In genomic region chr1:155323729-155324040, GRCh38 we compare ENCODE assay signal across 8 cellular contexts. TPM values are rescaled to one million over a fixed set of nuclear protein-coding genes. Genes with fewer than 3 reads are reported as not detected.
DNase-seq lines count a peak whose midpoint lies in the region; ATAC-seq and TF ChIP-seq lines count a peak whose summit lies in the region.

No MANE protein-coding gene starts in this region.

- CTCF ChIA-PET in Panc1 (lab: Charles Lee) = interaction anchor here (0.6 to 3.5 kb wide), 5 partner anchors 45 to 406 kb away, joined by 3 to 34 read pairs (median 4); no protein-coding TSS in a partner anchor

- no peak for TF ChIP-seq EP300 in esophagus muscularis mucosa (IDR thresholded peaks at IDR 0.05)

- peaks cover 43% of the 10 kb centered on the region for H3K36me3 ChIP-seq in HUES6 (ENCODE audit: control insufficient read depth, insufficient read depth, low read length)
- no peaks in the 10 kb centered on the region; the same call in none of the 2 replicates for H3K36me3 ChIP-seq in Panc1 (ENCODE audit: control insufficient read depth, insufficient read depth, low read length)
- peaks cover 0 to 38% (median 18%) of the 10 kb centered on the region in 4 donors for H3K36me3 ChIP-seq in esophagus muscularis mucosa

- TF ChIP-seq POLR2A in esophagus muscularis mucosa (IDR thresholded peaks at IDR 0.05; ENCODE audit: low read depth) = no peak

- in situ Hi-C loops in Panc1 (cut with HindIII; ENCODE audit: low pct_unique_long_range_greater_than_20kb, low sequenced_read_pairs) = no loop called here

- ATAC-seq in GM21360 (IDR thresholded peaks at IDR 0.05; ENCODE audit: unreplicated experiment) (peak; percentile 36), Panc1 (peak; percentile 66)
- ATAC-seq in stimulated activated effector memory CD8-positive, alpha-beta T cell treated with anti-CD3 and anti-CD28 coated beads, Interleukin-12 subunit alpha, Interleukin-12 subunit beta, amount 100 ng/mL, for 72 hours = peak; percentile 75

- 0% methylated on average over 4 of the region's 29 CpGs for WGBS in esophagus muscularis mucosa

- H3K4me1 ChIP-seq in HUES6 (ENCODE audit: control insufficient read depth, insufficient read depth, low read length) = peaks cover 28% of the 10 kb centered on the region
- H3K4me1 ChIP-seq in Panc1 (ENCODE audit: control insufficient read depth, insufficient read depth, low read length) = peaks cover 47% of the 10 kb centered on the region
- H3K4me1 ChIP-seq in esophagus muscularis mucosa = peaks cover 28 to 70% (median 57%) of the 10 kb centered on the region in 4 donors

- DNase-seq in COLO668 (lab: John Stamatoyannopoulos, UW; ENCODE audit: unreplicated experiment) (peak; percentile 81), Panc1 (ENCODE audit: low read depth, low spot score) (peak; percentile 74), esophagus muscularis mucosa (ENCODE audit: extremely low spot score) (peak; percentile 97), myocyte (ENCODE audit: low read depth) (peak; percentile 87)
- peak; percentile 91 to 92 for DNase-seq in activated T-cell treated with anti-CD3 and anti-CD28 coated beads, Interleukin-2, amount 50 U/mL, for 48 hours
- peak; percentile 71 to 91 for DNase-seq in stimulated activated effector memory CD8-positive, alpha-beta T cell treated with anti-CD3 and anti-CD28 coated beads, Interleukin-12 subunit alpha, Interleukin-12 subunit beta, amount 100 ng/mL, for 72 hours (ENCODE audit: low spot score in 2 of 2)

- peak overlapping the region; percentile 87 for H3K4me3 ChIP-seq in HUES6 (ENCODE audit: low read depth, low read length)
- peak overlapping the region; percentile 92 to 96 for H3K4me3 ChIP-seq in Panc1 (ENCODE audit: low read depth in 2 of 2, low read length in 2 of 2)
- peak overlapping the region; percentile 68 to 94 (median 84) for H3K4me3 ChIP-seq in esophagus muscularis mucosa

- H3K27ac Mint-ChIP-seq in stimulated activated effector memory CD8-positive, alpha-beta T cell treated with anti-CD3 and anti-CD28 coated beads, Interleukin-12 subunit alpha, Interleukin-12 subunit beta, amount 100 ng/mL, for 72 hours = peak overlapping the region; percentile 94

- H3K9me3 Mint-ChIP-seq in stimulated activated effector memory CD8-positive, alpha-beta T cell treated with anti-CD3 and anti-CD28 coated beads, Interleukin-12 subunit alpha, Interleukin-12 subunit beta, amount 100 ng/mL, for 72 hours = no peaks in the 10 kb centered on the region

- peaks cover 9% of the 10 kb centered on the region; the same call in 1 of the 2 replicates for H3K27me3 ChIP-seq in HUES6 (ENCODE audit: control insufficient read depth, insufficient read depth, low read length)
- no peaks in the 10 kb centered on the region for H3K27me3 ChIP-seq in Panc1 (ENCODE audit: control insufficient read depth, insufficient read depth, low read length)
- H3K27me3 ChIP-seq in esophagus muscularis mucosa = no peaks in the 10 kb centered on the region

- H3K9ac ChIP-seq in HUES6 (ENCODE audit: low read length) = peak overlapping the region; percentile 73

- BruUV-seq in Panc1 (replicated peaks; lab: Mats Ljungman, UMichigan) = no TSS peak

- H3K9me3 ChIP-seq in HUES6 (ENCODE audit: control insufficient read depth, insufficient read depth, low read depth, low read length) = no peaks in the 10 kb centered on the region
- H3K9me3 ChIP-seq in Panc1 (ENCODE audit: control insufficient read depth, insufficient read depth, low read depth, low read length) = no peaks in the 10 kb centered on the region
- H3K9me3 ChIP-seq in esophagus muscularis mucosa = no peaks in the 10 kb centered on the region

- peaks cover 49% of the 10 kb centered on the region for H3K36me3 Mint-ChIP-seq in stimulated activated effector memory CD8-positive, alpha-beta T cell treated with anti-CD3 and anti-CD28 coated beads, Interleukin-12 subunit alpha, Interleukin-12 subunit beta, amount 100 ng/mL, for 72 hours

- intact Hi-C loops in Panc1 (cut with micrococcal nuclease; ENCODE audit: unreplicated experiment) = loop anchor here (1.0 kb wide), 1 partner anchor 46 kb away; the partner anchor contains the start of gene HCN3
- intact Hi-C loops in esophagus muscularis mucosa (cut with DNase I) = loop anchor here (2.0 kb wide), 1 partner anchor 73 kb away; no protein-coding TSS in a partner anchor

- TF ChIP-seq CTCF in Panc1 (IDR thresholded peaks at IDR 0.05) (no peak), esophagus muscularis mucosa (IDR thresholded peaks at IDR 0.05) (no peak)

- POLR2A ChIA-PET in Panc1 (lab: Charles Lee) = interaction anchor here (0.5 to 0.9 kb wide), 3 partner anchors 16 to 125 kb away, joined by 3 to 6 read pairs (median 5); no protein-coding TSS in a partner anchor

- H3K27ac ChIP-seq in HUES6 (ENCODE audit: low read depth, low read length) (peak overlapping the region; percentile 3; the same call in 1 of the 2 replicates), Panc1 (ENCODE audit: low read length) (peak overlapping the region; percentile 95), esophagus muscularis mucosa (replicated peaks in 1 of 4) (peak overlapping the region; percentile 99)

- H3K4me1 Mint-ChIP-seq in stimulated activated effector memory CD8-positive, alpha-beta T cell treated with anti-CD3 and anti-CD28 coated beads, Interleukin-12 subunit alpha, Interleukin-12 subunit beta, amount 100 ng/mL, for 72 hours = peaks cover 55% of the 10 kb centered on the region

- peak overlapping the region; percentile 82 for H3K4me3 Mint-ChIP-seq in stimulated activated effector memory CD8-positive, alpha-beta T cell treated with anti-CD3 and anti-CD28 coated beads, Interleukin-12 subunit alpha, Interleukin-12 subunit beta, amount 100 ng/mL, for 72 hours

RNA-seq across cellular contexts. Expression of gene RUSC1, which starts 3.0 kb away (rescaled TPM):
- total RNA-seq in Panc1 (2021; ENCODE audit: unreplicated experiment) = 77.9 TPM
- 72.9 TPM for polyA plus RNA-seq in Panc1 (2012; ENCODE audit: insufficient read length)
- 10 to 100 TPM; 15.6 to 35.4 (median 27.2) TPM for total RNA-seq in esophagus muscularis mucosa
- total RNA-seq in myocyte = 16.1 and 18.8 TPM in 2 replicates
- 18.8 TPM for polyA plus RNA-seq in myocyte (2012)

RNA-seq across cellular contexts. Expression of gene FDPS, which starts 15.0 kb away (rescaled TPM):
- total RNA-seq in Panc1 (2021; ENCODE audit: unreplicated experiment) = 255 TPM
- 170 TPM for polyA plus RNA-seq in Panc1 (2012; ENCODE audit: insufficient read length)
- total RNA-seq in esophagus muscularis mucosa = 10 to 100 TPM; 70.2 to 97.2 (median 82.0) TPM
- total RNA-seq in myocyte = 369 and 536 TPM in 2 replicates
- polyA plus RNA-seq in myocyte (2012) = 674 TPM

RNA-seq across cellular contexts. Expression of gene PKLR, which starts 22.4 kb away (rescaled TPM):
- 0.13 TPM for total RNA-seq in Panc1 (2021; ENCODE audit: unreplicated experiment)
- not detected for polyA plus RNA-seq in Panc1 (2012; ENCODE audit: insufficient read length)
- not detected for total RNA-seq in esophagus muscularis mucosa
- total RNA-seq in myocyte = not detected in 2 replicates
- 0.06 TPM for polyA plus RNA-seq in myocyte (2012)

RNA-seq across cellular contexts. Expression of gene HCN3, which starts 46.4 kb away (rescaled TPM):
- 7.8 TPM for total RNA-seq in Panc1 (2021; ENCODE audit: unreplicated experiment)
- 8.6 TPM for polyA plus RNA-seq in Panc1 (2012; ENCODE audit: insufficient read length)
- 1 to 10 TPM; 1.0 to 2.1 (median 1.4) TPM for total RNA-seq in esophagus muscularis mucosa
- 2.1 and 3.0 TPM in 2 replicates for total RNA-seq in myocyte
- polyA plus RNA-seq in myocyte (2012) = 8.1 TPM

RNA-seq across cellular contexts. Expression of gene CLK2, which starts 50.4 kb away (rescaled TPM):
- total RNA-seq in Panc1 (2021; ENCODE audit: unreplicated experiment) (43.6 TPM), esophagus muscularis mucosa (10 to 100 TPM; 17.6 to 32.0 (median 25.3) TPM), myocyte (24.8 and 26.8 TPM in 2 replicates)
- 38.2 TPM for polyA plus RNA-seq in Panc1 (2012; ENCODE audit: insufficient read length)
- polyA plus RNA-seq in myocyte (2012) = 39.4 TPM

Comparison
In these comparisons a context has a peak if more than half of its experiments do, and no peak if none do; other contexts are left out.
1. Peak in every context shown above with its lines: DNase-seq, ATAC-seq, H3K4me3 ChIP-seq and H3K27ac ChIP-seq.
2. H3K27ac ChIP-seq: peak in every context shown above with its lines; median percentile 99 in esophagus muscularis mucosa; 95 in Panc1; 3 in HUES6.